In the genomic region with DNA sequence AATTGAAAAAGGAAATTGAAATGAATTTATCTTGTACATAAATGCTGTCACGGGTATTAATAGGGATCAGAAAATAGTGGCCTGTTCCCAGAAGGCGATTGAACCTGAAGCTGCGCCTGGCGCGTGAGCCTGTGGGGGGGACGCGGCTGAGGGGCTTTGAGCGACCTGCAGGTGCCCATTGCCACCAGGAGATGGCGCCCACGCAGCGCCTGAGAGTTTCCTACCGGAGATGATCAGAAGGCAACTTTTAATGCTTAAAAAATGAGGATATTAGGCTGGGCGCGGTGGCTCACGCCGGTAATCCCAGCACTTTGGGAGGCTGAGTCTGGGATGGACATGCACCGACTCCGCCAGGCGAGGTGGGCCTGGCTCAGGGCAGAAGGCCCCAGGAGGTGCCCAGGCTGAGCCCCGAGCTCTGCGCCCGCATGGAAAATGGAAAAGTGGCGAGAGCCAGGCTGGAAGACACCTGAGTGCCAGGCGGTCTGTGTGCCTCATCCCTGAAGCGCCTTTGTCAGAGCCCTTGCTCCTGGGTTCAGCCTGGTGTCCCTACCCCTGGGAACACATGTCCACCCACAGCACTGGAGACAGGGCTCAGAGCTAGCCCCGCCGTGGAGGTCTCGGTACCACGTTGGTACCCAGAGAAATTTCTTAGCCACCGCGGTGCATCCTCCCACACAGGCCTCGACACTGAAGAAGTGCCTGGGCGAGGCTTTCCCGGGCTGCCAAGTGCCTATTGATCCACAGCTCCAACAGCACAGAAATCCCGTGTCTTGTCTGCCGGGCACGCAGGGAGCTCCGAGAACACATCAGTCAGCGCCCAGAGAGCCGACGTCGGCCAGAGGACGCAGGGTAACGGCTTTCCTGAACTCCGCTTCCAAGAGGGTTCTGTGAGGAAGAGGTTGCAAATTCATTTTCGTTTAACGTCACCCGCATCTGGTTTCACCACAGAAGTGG, we compare ENCODE assay signal across 7 cellular contexts.
DNase-seq lines count a peak whose midpoint lies in the region; ATAC-seq and TF ChIP-seq lines count a peak whose summit lies in the region.

No MANE protein-coding gene starts in this region.

- H3K27me3 ChIP-seq in GM06990 (replicated peaks; ENCODE audit: control insufficient read depth, insufficient read depth, low read length), result no peaks in the 10 kb centered on the region

- TF ChIP-seq CTCF in GM06990 (IDR thresholded peaks at IDR 0.05; ENCODE audit: insufficient read depth, low read length, poor library complexity, severe bottlenecking) (peak; percentile 92), VCaP (conservative IDR thresholded peaks at IDR 0.05) (peak; percentile 90), cardiac fibroblast (IDR thresholded peaks at IDR 0.05; ENCODE audit: low read depth, low read length) (peak; percentile 95)

- no peak for ATAC-seq in GM18498 (IDR thresholded peaks at IDR 0.05; ENCODE audit: unreplicated experiment)

- DNase-seq in GM06990 (ENCODE audit: extremely low read depth, insufficient read length) (peak; percentile 44), M059J (ENCODE audit: low read depth) (peak; percentile 42), cardiac fibroblast (ENCODE audit: low read depth in 2 of 2) (peak; percentile 67 to 74), kidney glomerular epithelial cell (lab: John Stamatoyannopoulos, UW) (peak; percentile 64)
- peak; percentile 44 to 50 for DNase-seq in stimulated activated CD4-positive, alpha-beta T cell treated with anti-CD3 and anti-CD28 coated beads, Interleukin-4, amount 100 ng/mL, for 48 hours (ENCODE audit: low read depth in 2 of 2)

- H3K27ac ChIP-seq in VCaP, result no peak overlapping the region

- H3K36me3 ChIP-seq in GM06990 (ENCODE audit: control insufficient read depth, insufficient read depth, low read length), result peaks cover 1% of the 10 kb centered on the region

- H3K4me3 ChIP-seq in GM06990 (replicated peaks; ENCODE audit: low read depth, low read length) (no peak overlapping the region), cardiac fibroblast (replicated peaks in 1 of 2; ENCODE audit: low read depth in 2 of 2, low read length in 2 of 2) (no peak overlapping the region)
